18 cellular contexts compared by ENCODE assay signal in genomic region chr2:122863516-122863915, GRCh38.
DNase-seq lines count a peak whose midpoint lies in the region; ATAC-seq and TF ChIP-seq lines count a peak whose summit lies in the region.
"Had no signal": no experiment of that assay in that cellular context is flagged by ENCODE, and none has a peak within 500 bp of the region (broad histone marks: within the 10 kb centered on the region; RNA-seq: fewer than 3 reads in every experiment).

No MANE protein-coding gene starts in this region.

- H3K27me3 ChIP-seq in mesenchymal stem cell (ENCODE audit: control insufficient read depth in 1 of 2, insufficient read depth in 1 of 2, low read length in 2 of 2), result no peaks in the 10 kb centered on the region

- H4K8ac ChIP-seq in mesenchymal stem cell (ENCODE audit: low read length), result no peak overlapping the region

- H3K4me3 ChIP-seq in GM12865 (ENCODE audit: low read depth, low read length) (no peak overlapping the region), mesenchymal stem cell (ENCODE audit: insufficient read depth in 1 of 2, low read depth in 1 of 2, low read length in 2 of 2) (no peak overlapping the region)
- H3K4me3 ChIP-seq: coronary artery, GM23338 had no signal

- H2AFZ ChIP-seq in mesenchymal stem cell (ENCODE audit: low read depth, low read length), result no peak overlapping the region
- H2AFZ ChIP-seq: GM23338, parathyroid adenoma had no signal

- H3K4ac ChIP-seq in mesenchymal stem cell (ENCODE audit: low read depth in 1 of 2, low read length in 2 of 2), result no peak overlapping the region

- H3K27ac ChIP-seq in mesenchymal stem cell (ENCODE audit: low read length, poor library complexity, severe bottlenecking), result no peak overlapping the region
- H3K27ac ChIP-seq: coronary artery, parathyroid adenoma had no signal

- ATAC-seq in GM19025 (IDR thresholded peaks at IDR 0.05; ENCODE audit: low read depth, unreplicated experiment) (peak; percentile 64), HG02798 (IDR thresholded peaks at IDR 0.05; ENCODE audit: poor library complexity, unreplicated experiment) (peak; percentile 74)
- ATAC-seq: GM23338; naive thymus-derived CD4-positive, alpha-beta T cell had no signal

- no peaks in the 10 kb centered on the region for H3K9me3 ChIP-seq in mesenchymal stem cell (ENCODE audit: control insufficient read depth, low read length)

- H2BK5ac ChIP-seq in mesenchymal stem cell (ENCODE audit: low read depth, low read length, poor library complexity, severe bottlenecking), result no peak overlapping the region

- no peaks in the 10 kb centered on the region for H3K4me1 ChIP-seq in mesenchymal stem cell (ENCODE audit: control insufficient read depth, insufficient read depth, low read depth, low read length)
- H3K4me1 ChIP-seq: parathyroid adenoma had no signal

- no peak overlapping the region for H3K9ac ChIP-seq in mesenchymal stem cell (ENCODE audit: low read length)
- H3K9ac ChIP-seq: parathyroid adenoma had no signal

- no peak overlapping the region for H2BK12ac ChIP-seq in mesenchymal stem cell (ENCODE audit: low read length in 2 of 2)

- no peaks in the 10 kb centered on the region for H3K36me3 ChIP-seq in mesenchymal stem cell (ENCODE audit: control insufficient read depth in 1 of 2, insufficient read depth in 2 of 2, low read depth in 1 of 2, low read length in 2 of 2)

- H3K14ac ChIP-seq in mesenchymal stem cell (ENCODE audit: low read length in 2 of 2), result no peak overlapping the region

- H3K18ac ChIP-seq in mesenchymal stem cell (ENCODE audit: low read depth in 1 of 2, low read length in 2 of 2), result no peak overlapping the region

- no peak overlapping the region for H2AK5ac ChIP-seq in mesenchymal stem cell (ENCODE audit: low read length, severe bottlenecking)

- no peak overlapping the region for H2BK15ac ChIP-seq in mesenchymal stem cell (ENCODE audit: low read depth, poor library complexity, severe bottlenecking)

- no peak overlapping the region for H3K23ac ChIP-seq in mesenchymal stem cell (ENCODE audit: low read length in 2 of 2)

- no peak overlapping the region for H4K91ac ChIP-seq in mesenchymal stem cell (ENCODE audit: low read length)

- DNase-seq in GM12865 (ENCODE audit: low read depth) (peak; percentile 39), NCI-H524 (lab: John Stamatoyannopoulos, UW) (peak; percentile 70 to 90), LoVo (ENCODE audit: low spot score) (no peak), mesenchymal stem cell (no peak), NCI-H748 (lab: John Stamatoyannopoulos, UW; ENCODE audit: unreplicated experiment) (no peak)
- DNase-seq in stimulated activated CD4-positive, alpha-beta T cell treated with anti-CD3 and anti-CD28 coated beads, Interleukin-4, amount 100 ng/mL, for 4 hours, result no peak
- DNase-seq: activated CD4-positive, alpha-beta memory T cell treated with anti-CD3 and anti-CD28 coated beads for 36 hours; activated T-cell treated with anti-CD3 and anti-CD28 coated beads, Interleukin-2, amount 50 U/mL, for 24 hours; CD4-positive, alpha-beta memory T cell; mammary epithelial cell; naive thymus-derived CD4-positive, alpha-beta T cell; NCI-H187 treated with DMSO at 0.1 percent for 48 hours; stimulated activated CD4-positive, alpha-beta T cell treated with anti-CD3 and anti-CD28 coated beads, Interleukin-2, amount 100 ng/mL, for 24 hours had no signal

- no peak for TF ChIP-seq CTCF in GM12865 (IDR thresholded peaks at IDR 0.05; ENCODE audit: insufficient read depth, low read depth, low read length, missing control alignments)

- no peaks in the 10 kb centered on the region for H3K79me1 ChIP-seq in mesenchymal stem cell (replicated peaks; ENCODE audit: low read length, poor library complexity, severe bottlenecking)

- 83% methylated on average over 3 of the region's 3 CpGs for WGBS in mesenchymal stem cell

- H2BK120ac ChIP-seq in mesenchymal stem cell (ENCODE audit: low read depth, low read length), result no peak overlapping the region

- no peak overlapping the region for H3K4me2 ChIP-seq in mesenchymal stem cell (ENCODE audit: low read length, poor library complexity, severe bottlenecking)
- H3K4me2 ChIP-seq: GM23338 had no signal

Comparison
In these comparisons a context has a peak if more than half of its experiments do, and no peak if none do; other contexts are left out.
1. DNase-seq: peak in GM12865 (single experiment) and NCI-H524 (2 of 2); none in LoVo (single experiment), mesenchymal stem cell (single experiment), NCI-H748 (single experiment) and stimulated activated CD4-positive, alpha-beta T cell treated with anti-CD3 and anti-CD28 coated beads, Interleukin-4, amount 100 ng/mL, for 4 hours (0 of 2).